ENCODE assay signal across 1 cellular context in the genomic region with DNA sequence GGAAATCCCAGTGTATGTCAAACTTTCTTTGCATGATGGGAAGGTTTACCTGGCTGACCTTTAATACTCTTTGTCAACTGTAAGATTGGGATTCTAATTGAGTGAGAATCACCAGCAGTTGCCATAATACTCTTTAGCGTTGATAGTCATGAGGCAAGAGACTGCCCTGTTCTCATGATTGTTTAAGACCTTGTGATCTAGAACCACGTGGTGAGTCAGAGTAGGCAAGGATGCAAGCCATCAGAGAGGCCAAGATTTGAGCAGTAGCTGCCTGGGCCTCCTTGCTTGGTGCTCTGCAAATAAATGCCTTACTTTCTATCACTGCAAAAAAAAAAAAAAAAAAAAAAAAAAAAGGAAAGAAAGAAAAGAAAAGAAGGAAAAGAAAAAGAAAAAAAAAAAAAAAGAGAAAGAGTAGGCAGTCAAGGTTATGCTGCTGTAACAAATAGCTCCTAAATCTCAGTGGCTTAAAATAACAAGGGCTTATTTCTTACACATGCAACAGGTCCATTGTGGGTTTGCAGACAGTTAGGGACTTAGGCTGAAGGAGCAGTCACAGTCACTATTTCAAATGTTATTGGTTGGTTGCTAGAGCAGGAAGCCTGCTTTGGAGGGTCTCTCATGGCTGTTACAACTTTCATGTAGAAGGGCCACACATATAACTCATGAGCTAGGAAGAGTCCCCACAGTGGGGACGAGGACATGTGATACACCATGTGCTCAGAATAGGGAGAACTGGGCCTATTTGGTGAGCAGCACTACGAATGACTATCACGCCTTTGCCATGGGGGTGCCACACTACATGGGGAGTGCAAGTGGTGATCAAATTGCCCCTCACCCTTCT.
TF ChIP-seq lines count a peak whose summit lies in the region.

No MANE protein-coding gene starts in this region.

TF ChIP-seq in K562, 482 proteins besides CTCF, POLR2A, EP300 and RAD21:
- TF ChIP-seq HDGF (IDR thresholded peaks at IDR 0.05) (no peak), ZNF12 (CRISPR knock-in tag; IDR thresholded peaks at IDR 0.05) (peak; percentile 93), FIP1L1 (IDR thresholded peaks at IDR 0.05; ENCODE audit: low read depth, low read length, poor library complexity, severe bottlenecking) (no peak)
TF ChIP-seq in K562: peak in this region for 1.
